Comparison of ENCODE assay signal across 26 cellular contexts in the genomic region with DNA sequence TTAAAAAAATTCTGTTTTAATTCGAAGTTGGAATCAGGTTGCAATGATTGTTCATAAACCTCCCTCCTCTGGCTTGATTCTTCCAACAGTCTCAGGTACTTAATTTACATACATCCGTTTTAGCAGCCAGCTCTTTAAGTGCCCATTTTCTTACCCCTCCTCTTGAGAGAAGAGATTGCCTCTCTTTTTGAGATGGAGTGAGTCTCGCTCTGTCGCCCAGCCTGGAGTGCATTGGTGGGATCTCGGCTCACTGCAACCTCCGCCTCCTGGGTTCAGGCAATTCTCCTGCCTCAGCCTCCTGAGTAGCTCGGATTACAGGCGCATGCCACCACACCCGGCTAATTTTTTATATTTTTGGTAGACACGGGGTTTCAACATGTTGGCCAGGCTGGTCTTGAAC.
A peak's percentile ranks its signal among the peaks of the same experiment; 100 is the strongest.
DNase-seq lines count a peak whose midpoint lies in the region; ATAC-seq and TF ChIP-seq lines count a peak whose summit lies in the region.
"Had no signal": no experiment of that assay in that cellular context is flagged by ENCODE, and none has a peak within 500 bp of the region (broad histone marks: within the 10 kb centered on the region; RNA-seq: fewer than 3 reads in every experiment).

No MANE protein-coding gene starts in this region.

- H3K27me3 ChIP-seq in OCI-LY1 (ENCODE audit: insufficient read depth, low read length): no peaks in the 10 kb centered on the region
- H3K27me3 ChIP-seq: gastroesophageal sphincter, sigmoid colon, uterus had no signal

- no peak for DNase-seq in stimulated activated naive CD8-positive, alpha-beta T cell treated with anti-CD3 and anti-CD28 coated beads, Interleukin-15, Interleukin-2, amounts not matched to agents 100 U/mL and 50 U/mL, for 24 hours
- DNase-seq in activated naive CD8-positive, alpha-beta T cell treated with anti-CD3 and anti-CD28 coated beads, Interleukin-2, amount 10 ng/mL, durations not matched to agents 7 days and 5 days: no peak
- DNase-seq in stimulated activated naive CD8-positive, alpha-beta T cell treated with anti-CD3 and anti-CD28 coated beads, Interleukin-15, amount 100 ng/mL, for 72 hours: no peak
- no peak for DNase-seq in islet precursor cell
- DNase-seq in T-helper 2 cell treated with Interferon-gamma antibody and Interleukin-4, amounts not matched to agents 5 μg/mL and 100 μg/mL, for 36 hours (ENCODE audit: low spot score): no peak
- DNase-seq: activated CD4-positive, alpha-beta T cell treated with anti-CD3 and anti-CD28 coated beads for 1 hour; activated CD8-positive, alpha-beta memory T cell treated with anti-CD3 and anti-CD28 coated beads, Interleukin-2, amount 10 ng/mL, durations not matched to agents 7 days and 5 days; hypothalamus; mesenchymal stem cell; NCI-H1092; NCI-H2029 treated with DMSO at 0.1 percent for 48 hours; NCI-H2227 treated with DMSO at 0.1 percent for 48 hours; NCI-H69; psoas muscle; sigmoid colon; stimulated activated CD4-positive, alpha-beta T cell treated with anti-CD3 and anti-CD28 coated beads, Interleukin-4, amount 100 ng/mL, for 4 hours; stimulated activated naive CD4-positive, alpha-beta T cell; uterus had no signal

- ATAC-seq in stimulated activated naive CD8-positive, alpha-beta T cell treated with anti-CD3 and anti-CD28 coated beads, Interleukin-15, Interleukin-2, amounts not matched to agents 100 U/mL and 50 U/mL, for 24 hours: no peak
- no peak for ATAC-seq in activated naive CD8-positive, alpha-beta T cell treated with anti-CD3 and anti-CD28 coated beads, Interleukin-2, amount 10 ng/mL, durations not matched to agents 7 days and 5 days (ENCODE audit: low read depth)
- ATAC-seq in stimulated activated naive CD8-positive, alpha-beta T cell treated with anti-CD3 and anti-CD28 coated beads, Interleukin-15, amount 100 ng/mL, for 72 hours: no peak
- ATAC-seq in HG02610 (IDR thresholded peaks at IDR 0.05; ENCODE audit: unreplicated experiment): no peak
- ATAC-seq: activated CD8-positive, alpha-beta memory T cell treated with anti-CD3 and anti-CD28 coated beads, Interleukin-2, amount 10 ng/mL, durations not matched to agents 7 days and 5 days; gastroesophageal sphincter; left lobe of liver; psoas muscle had no signal

- no peaks in the 10 kb centered on the region for H3K9me3 ChIP-seq in OCI-LY1 (ENCODE audit: low read length)
- H3K9me3 ChIP-seq: gastroesophageal sphincter, psoas muscle, sigmoid colon, thoracic aorta, uterus had no signal

- peak overlapping the region; percentile 86 for H3K27ac Mint-ChIP-seq in stimulated activated naive CD8-positive, alpha-beta T cell treated with anti-CD3 and anti-CD28 coated beads, Interleukin-15, Interleukin-2, amounts not matched to agents 100 ng/mL and 50 ng/mL, for 24 hours
- H3K27ac Mint-ChIP-seq in activated naive CD8-positive, alpha-beta T cell treated with anti-CD3 and anti-CD28 coated beads, Interleukin-2, amount 10 ng/mL, durations not matched to agents 7 days and 5 days: peak overlapping the region; percentile 52
- H3K27ac Mint-ChIP-seq in stimulated activated naive CD8-positive, alpha-beta T cell treated with anti-CD3 and anti-CD28 coated beads, Interleukin-15, amount 100 ng/mL, for 72 hours: peak overlapping the region; percentile 48 to 59
- no peak overlapping the region for H3K27ac Mint-ChIP-seq in T-helper 2 cell treated with Interferon-gamma antibody and Interleukin-4, amounts not matched to agents 5 μg/mL and 100 μg/mL, for 36 hours
- H3K27ac Mint-ChIP-seq: activated T-helper 2 cell treated with anti-CD3 and anti-CD28 coated beads, Interferon-gamma antibody, Interleukin-2, Interleukin-4, amounts not matched to agents 10 μg/mL and 5 μg/mL and 100 μg/mL, durations not matched to agents 14 hours and 24 hours and 36 hours had no signal

- H3K4me1 ChIP-seq in OCI-LY1 (ENCODE audit: insufficient read depth, low read length, severe bottlenecking): peaks cover 68% of the 10 kb centered on the region
- H3K4me1 ChIP-seq: psoas muscle had no signal

- H3K9me3 Mint-ChIP-seq in stimulated activated naive CD8-positive, alpha-beta T cell treated with anti-CD3 and anti-CD28 coated beads, Interleukin-15, Interleukin-2, amounts not matched to agents 100 ng/mL and 50 ng/mL, for 24 hours: no peaks in the 10 kb centered on the region
- H3K9me3 Mint-ChIP-seq in activated naive CD8-positive, alpha-beta T cell treated with anti-CD3 and anti-CD28 coated beads, Interleukin-2, amount 10 ng/mL, durations not matched to agents 7 days and 5 days: no peaks in the 10 kb centered on the region
- no peaks in the 10 kb centered on the region for H3K9me3 Mint-ChIP-seq in stimulated activated naive CD8-positive, alpha-beta T cell treated with anti-CD3 and anti-CD28 coated beads, Interleukin-15, amount 100 ng/mL, for 72 hours
- no peaks in the 10 kb centered on the region for H3K9me3 Mint-ChIP-seq in T-helper 2 cell treated with Interferon-gamma antibody and Interleukin-4, amounts not matched to agents 5 μg/mL and 100 μg/mL, for 36 hours
- H3K9me3 Mint-ChIP-seq: activated T-helper 2 cell treated with anti-CD3 and anti-CD28 coated beads, Interferon-gamma antibody, Interleukin-2, Interleukin-4, amounts not matched to agents 10 μg/mL and 5 μg/mL and 100 μg/mL, durations not matched to agents 14 hours and 24 hours and 36 hours had no signal

- peak overlapping the region; percentile 87 for H3K4me2 ChIP-seq in OCI-LY1 (ENCODE audit: low read length)

- peak overlapping the region; percentile 67; the same call in 1 of the 2 replicates for H3K9ac ChIP-seq in OCI-LY1 (ENCODE audit: low read length)

- no peaks in the 10 kb centered on the region for H4K20me1 ChIP-seq in OCI-LY1 (ENCODE audit: insufficient read depth, low read length)

- H3K4me3 ChIP-seq in OCI-LY1 (ENCODE audit: low read depth, low read length, poor library complexity, severe bottlenecking): peak overlapping the region; percentile 55
- H3K4me3 ChIP-seq: gastroesophageal sphincter, psoas muscle, sigmoid colon, thoracic aorta, uterus had no signal

- H3K27me3 Mint-ChIP-seq in stimulated activated naive CD8-positive, alpha-beta T cell treated with anti-CD3 and anti-CD28 coated beads, Interleukin-15, Interleukin-2, amounts not matched to agents 100 ng/mL and 50 ng/mL, for 24 hours: no peaks in the 10 kb centered on the region
- no peaks in the 10 kb centered on the region for H3K27me3 Mint-ChIP-seq in activated naive CD8-positive, alpha-beta T cell treated with anti-CD3 and anti-CD28 coated beads, Interleukin-2, amount 10 ng/mL, durations not matched to agents 7 days and 5 days
- no peaks in the 10 kb centered on the region for H3K27me3 Mint-ChIP-seq in stimulated activated naive CD8-positive, alpha-beta T cell treated with anti-CD3 and anti-CD28 coated beads, Interleukin-15, amount 100 ng/mL, for 72 hours
- no peaks in the 10 kb centered on the region for H3K27me3 Mint-ChIP-seq in T-helper 2 cell treated with Interferon-gamma antibody and Interleukin-4, amounts not matched to agents 5 μg/mL and 100 μg/mL, for 36 hours (ENCODE audit: low read depth)
- H3K27me3 Mint-ChIP-seq: activated CD8-positive, alpha-beta memory T cell treated with anti-CD3 and anti-CD28 coated beads, Interleukin-2, amount 10 ng/mL, durations not matched to agents 7 days and 5 days had no signal

- peak overlapping the region; percentile 87 for H3K4me3 Mint-ChIP-seq in stimulated activated naive CD8-positive, alpha-beta T cell treated with anti-CD3 and anti-CD28 coated beads, Interleukin-15, Interleukin-2, amounts not matched to agents 100 ng/mL and 50 ng/mL, for 24 hours
- H3K4me3 Mint-ChIP-seq in activated naive CD8-positive, alpha-beta T cell treated with anti-CD3 and anti-CD28 coated beads, Interleukin-2, amount 10 ng/mL, durations not matched to agents 7 days and 5 days: peak overlapping the region; percentile 63
- H3K4me3 Mint-ChIP-seq in stimulated activated naive CD8-positive, alpha-beta T cell treated with anti-CD3 and anti-CD28 coated beads, Interleukin-15, amount 100 ng/mL, for 72 hours: peak overlapping the region; percentile 29 to 60
- no peak overlapping the region for H3K4me3 Mint-ChIP-seq in T-helper 2 cell treated with Interferon-gamma antibody and Interleukin-4, amounts not matched to agents 5 μg/mL and 100 μg/mL, for 36 hours
- H3K4me3 Mint-ChIP-seq: activated CD8-positive, alpha-beta memory T cell treated with anti-CD3 and anti-CD28 coated beads, Interleukin-2, amount 10 ng/mL, durations not matched to agents 7 days and 5 days had no signal

- H3K79me2 ChIP-seq in OCI-LY1 (ENCODE audit: insufficient read depth, low read length): peaks cover 79% of the 10 kb centered on the region

- peaks cover 30% of the 10 kb centered on the region; the same call in 1 of the 2 replicates for H3K36me3 ChIP-seq in OCI-LY1 (ENCODE audit: insufficient read depth, low read length)
- H3K36me3 ChIP-seq: gastroesophageal sphincter, sigmoid colon, thoracic aorta, uterus had no signal

- H3K4me1 Mint-ChIP-seq in stimulated activated naive CD8-positive, alpha-beta T cell treated with anti-CD3 and anti-CD28 coated beads, Interleukin-15, Interleukin-2, amounts not matched to agents 100 ng/mL and 50 ng/mL, for 24 hours (ENCODE audit: low read depth): peaks cover 93% of the 10 kb centered on the region
- peaks cover 72% of the 10 kb centered on the region for H3K4me1 Mint-ChIP-seq in activated naive CD8-positive, alpha-beta T cell treated with anti-CD3 and anti-CD28 coated beads, Interleukin-2, amount 10 ng/mL, durations not matched to agents 7 days and 5 days
- peaks cover 86% of the 10 kb centered on the region for H3K4me1 Mint-ChIP-seq in stimulated activated naive CD8-positive, alpha-beta T cell treated with anti-CD3 and anti-CD28 coated beads, Interleukin-15, amount 100 ng/mL, for 72 hours
- peaks cover 53% of the 10 kb centered on the region for H3K4me1 Mint-ChIP-seq in T-helper 2 cell treated with Interferon-gamma antibody and Interleukin-4, amounts not matched to agents 5 μg/mL and 100 μg/mL, for 36 hours (ENCODE audit: low read depth)

- H3K36me3 Mint-ChIP-seq in stimulated activated naive CD8-positive, alpha-beta T cell treated with anti-CD3 and anti-CD28 coated beads, Interleukin-15, Interleukin-2, amounts not matched to agents 100 ng/mL and 50 ng/mL, for 24 hours (ENCODE audit: low read depth): peaks cover 83% of the 10 kb centered on the region
- H3K36me3 Mint-ChIP-seq in activated naive CD8-positive, alpha-beta T cell treated with anti-CD3 and anti-CD28 coated beads, Interleukin-2, amount 10 ng/mL, durations not matched to agents 7 days and 5 days: peaks cover 69% of the 10 kb centered on the region
- peaks cover 69% of the 10 kb centered on the region for H3K36me3 Mint-ChIP-seq in T-helper 2 cell treated with Interferon-gamma antibody and Interleukin-4, amounts not matched to agents 5 μg/mL and 100 μg/mL, for 36 hours (ENCODE audit: low read depth)

- no peaks in the 10 kb centered on the region for H3K9me2 ChIP-seq in OCI-LY1 (ENCODE audit: low read depth, low read length)

- H3F3A ChIP-seq in OCI-LY1 (ENCODE audit: insufficient read depth, low read length): no peaks in the 10 kb centered on the region

- POLR2A ChIA-PET in activated naive CD8-positive, alpha-beta T cell treated with anti-CD3 and anti-CD28 coated beads, Interleukin-2, amount 10 ng/mL, durations not matched to agents 7 days and 5 days (lab: Charles Lee): interaction anchor here (0.6 to 9.8 kb wide), 4 partner anchors 11 to 50 kb away, joined by 3 to 130 read pairs (median 8); no protein-coding TSS in a partner anchor

- no peak for TF ChIP-seq CTCF in OCI-LY1 (IDR thresholded peaks at IDR 0.05; ENCODE audit: low read length)

- H2AFZ ChIP-seq in OCI-LY1 (ENCODE audit: low read length): no peak overlapping the region

- peak overlapping the region; percentile 81 for H3K27ac ChIP-seq in OCI-LY1 (ENCODE audit: low read depth, low read length, poor library complexity, severe bottlenecking)
- H3K27ac ChIP-seq: C4-2B, gastroesophageal sphincter, psoas muscle, sigmoid colon, thoracic aorta, uterus had no signal
